In genomic region chr17:59842901-59843652, GRCh38 we compare ENCODE assay signal across 1 cellular context.
TF ChIP-seq lines count a peak whose summit lies in the region.

No MANE protein-coding gene starts in this region.

TF ChIP-seq in HepG2, 621 proteins besides CTCF, POLR2A, EP300 and RAD21 (continued from another document and continues in another):
- TF ChIP-seq USF2 (IDR thresholded peaks at IDR 0.05; ENCODE audit: low read depth, low read length) = no peak
- no peak for TF ChIP-seq USF2 (CRISPR knock-in tag; IDR thresholded peaks at IDR 0.05; ENCODE audit: borderline replicate concordance)
- TF ChIP-seq NFIC (IDR thresholded peaks at IDR 0.05; ENCODE audit: low read length) = 0 out of 2 replicates have a peak, but pooled peaks have one; percentile 31
- 0 out of 2 replicates have a peak, but pooled peaks have one; percentile 10 for TF ChIP-seq KDM6A (CRISPR knock-in tag; IDR thresholded peaks at IDR 0.05; ENCODE audit: low read depth)
- no peak for TF ChIP-seq NFRKB (IDR thresholded peaks at IDR 0.05)
- no peak for TF ChIP-seq KLF12 (CRISPR knock-in tag; IDR thresholded peaks at IDR 0.05; ENCODE audit: borderline replicate concordance)
- peak; percentile 88; the same call in 1 of the 2 replicates for TF ChIP-seq NKX3-1 (CRISPR knock-in tag; IDR thresholded peaks at IDR 0.05)
- no peak for TF ChIP-seq DR1 (CRISPR knock-in tag; IDR thresholded peaks at IDR 0.05)
- no peak; the same call in 1 of the 2 replicates for TF ChIP-seq ARID5B (CRISPR knock-in tag; IDR thresholded peaks at IDR 0.05)
- no peak for TF ChIP-seq SRSF1 (optimal IDR thresholded peaks at IDR 0.05; ENCODE audit: low read depth, low read length)
- TF ChIP-seq ZGPAT (CRISPR knock-in tag; IDR thresholded peaks at IDR 0.05) = peak; percentile 68; the same call in 1 of the 2 replicates
- TF ChIP-seq TFAP4 (IDR thresholded peaks at IDR 0.05; ENCODE audit: borderline replicate concordance, low read depth) = no peak; the same call in 1 of the 2 replicates
- no peak for TF ChIP-seq THYN1 (CRISPR knock-in tag; IDR thresholded peaks at IDR 0.05; ENCODE audit: borderline replicate concordance, low read depth)
- peak; percentile 81 for TF ChIP-seq SALL1 (CRISPR knock-in tag; IDR thresholded peaks at IDR 0.05)
- TF ChIP-seq ZNF792 (CRISPR knock-in tag; IDR thresholded peaks at IDR 0.05) = peak; percentile 89
- TF ChIP-seq ZSCAN29 (CRISPR knock-in tag; conservative IDR thresholded peaks at IDR 0.05) = no peak; the same call in 1 of the 2 replicates
- no peak; the same call in 1 of the 2 replicates for TF ChIP-seq NFATC3 (CRISPR knock-in tag; IDR thresholded peaks at IDR 0.05)
- no peak for TF ChIP-seq HNRNPK (IDR thresholded peaks at IDR 0.05; ENCODE audit: low read depth, low read length, poor library complexity, severe bottlenecking)
- TF ChIP-seq ZNF34 (CRISPR knock-in tag; IDR thresholded peaks at IDR 0.05; ENCODE audit: borderline replicate concordance) = 0 out of 2 replicates have a peak, but pooled peaks have one; percentile 26
- TF ChIP-seq FOXM1 (CRISPR knock-in tag; IDR thresholded peaks at IDR 0.05) = no peak
- no peak for TF ChIP-seq ZMAT3 (CRISPR knock-in tag; conservative IDR thresholded peaks at IDR 0.05)
- peak; percentile 47; the same call in 1 of the 2 replicates for TF ChIP-seq FOXP4 (CRISPR knock-in tag; IDR thresholded peaks at IDR 0.05)
- TF ChIP-seq TRAFD1 (CRISPR knock-in tag; IDR thresholded peaks at IDR 0.05; ENCODE audit: borderline replicate concordance) = 0 out of 2 replicates have a peak, but pooled peaks have one; percentile 51
- no peak for TF ChIP-seq GPN1 (CRISPR knock-in tag; IDR thresholded peaks at IDR 0.05; ENCODE audit: borderline replicate concordance)
- TF ChIP-seq EHMT2 (IDR thresholded peaks at IDR 0.05; ENCODE audit: borderline replicate concordance, low read depth, low read length) = peak; percentile 82; the same call in 1 of the 2 replicates
- peak; percentile 60; the same call in 1 of the 2 replicates for TF ChIP-seq SP4 (CRISPR knock-in tag; IDR thresholded peaks at IDR 0.05)
- TF ChIP-seq ZNF350 (CRISPR knock-in tag; IDR thresholded peaks at IDR 0.05; ENCODE audit: borderline replicate concordance, low read depth) = peak; percentile 40; the same call in 1 of the 2 replicates
- peak; percentile 87 for TF ChIP-seq CBX1 (IDR thresholded peaks at IDR 0.05; ENCODE audit: low read depth)
- peak; percentile 70; the same call in 1 of the 2 replicates for TF ChIP-seq SMAD3 (CRISPR knock-in tag; IDR thresholded peaks at IDR 0.05)
- TF ChIP-seq ETV6 (CRISPR knock-in tag; conservative IDR thresholded peaks at IDR 0.05) = peak; percentile 88; the same call in 1 of the 2 replicates
- TF ChIP-seq SIX1 (CRISPR knock-in tag; IDR thresholded peaks at IDR 0.05; ENCODE audit: borderline replicate concordance) = no peak
- TF ChIP-seq ETV5 (CRISPR knock-in tag; IDR thresholded peaks at IDR 0.05; ENCODE audit: borderline replicate concordance) = peak; percentile 50; the same call in 1 of the 2 replicates
- TF ChIP-seq PRMT3 (CRISPR knock-in tag; IDR thresholded peaks at IDR 0.05; ENCODE audit: borderline replicate concordance, low read depth) = peak; percentile 78
- TF ChIP-seq ZNF501 (CRISPR knock-in tag; IDR thresholded peaks at IDR 0.05) = no peak
- peak; percentile 86 for TF ChIP-seq CHD4 (IDR thresholded peaks at IDR 0.05; ENCODE audit: borderline replicate concordance, low read length)
- TF ChIP-seq ZNF143 (CRISPR knock-in tag; IDR thresholded peaks at IDR 0.05) = no peak
- TF ChIP-seq RNF2 (conservative IDR thresholded peaks at IDR 0.05; ENCODE audit: low read depth) = no peak
- peak; percentile 26; the same call in 1 of the 2 replicates for TF ChIP-seq REPIN1 (CRISPR knock-in tag; IDR thresholded peaks at IDR 0.05; ENCODE audit: borderline replicate concordance, low read depth)
- peak; percentile 79; the same call in 1 of the 2 replicates for TF ChIP-seq ZNF567 (CRISPR knock-in tag; IDR thresholded peaks at IDR 0.05; ENCODE audit: borderline replicate concordance)
- TF ChIP-seq GABPA (IDR thresholded peaks at IDR 0.05; ENCODE audit: low read depth, low read length) = no peak
- TF ChIP-seq GABPA (CRISPR knock-in tag; IDR thresholded peaks at IDR 0.05; ENCODE audit: low read depth) = peak; percentile 57
- 0 out of 2 replicates have a peak, but pooled peaks have one; percentile 39 for TF ChIP-seq KMT2A (CRISPR knock-in tag; IDR thresholded peaks at IDR 0.05)
- peak; percentile 69; the same call in 1 of the 2 replicates for TF ChIP-seq ZNF468 (CRISPR knock-in tag; IDR thresholded peaks at IDR 0.05)
- TF ChIP-seq CSRNP2 (CRISPR knock-in tag; conservative IDR thresholded peaks at IDR 0.05; ENCODE audit: low read depth) = peak; percentile 12; the same call in 1 of the 2 replicates
- TF ChIP-seq ZNF75D (CRISPR knock-in tag; IDR thresholded peaks at IDR 0.05; ENCODE audit: borderline replicate concordance) = no peak
- no peak; the same call in 1 of the 2 replicates for TF ChIP-seq ZNF841 (CRISPR knock-in tag; IDR thresholded peaks at IDR 0.05; ENCODE audit: borderline replicate concordance)
- peak; percentile 53 for TF ChIP-seq ZBTB34 (CRISPR knock-in tag; IDR thresholded peaks at IDR 0.05)
- peak; percentile 53; the same call in 1 of the 2 replicates for TF ChIP-seq KDM1A (CRISPR knock-in tag; IDR thresholded peaks at IDR 0.05)
- no peak; the same call in 1 of the 2 replicates for TF ChIP-seq ZNF891 (CRISPR knock-in tag; IDR thresholded peaks at IDR 0.05)
- peak; percentile 27; the same call in 1 of the 2 replicates for TF ChIP-seq FLYWCH1 (CRISPR knock-in tag; IDR thresholded peaks at IDR 0.05)
- TF ChIP-seq NFIB (CRISPR knock-in tag; IDR thresholded peaks at IDR 0.05; ENCODE audit: borderline replicate concordance) = no peak
- peak; percentile 64 for TF ChIP-seq IKZF4 (CRISPR knock-in tag; IDR thresholded peaks at IDR 0.05; ENCODE audit: borderline replicate concordance, low read depth, not compliant biosample characterization)
- no peak for TF ChIP-seq ZFAT (CRISPR knock-in tag; conservative IDR thresholded peaks at IDR 0.05)
- TF ChIP-seq ZNF850 (CRISPR knock-in tag; conservative IDR thresholded peaks at IDR 0.05) = no peak
- TF ChIP-seq ZNF644 (CRISPR knock-in tag; IDR thresholded peaks at IDR 0.05; ENCODE audit: low read depth) = peak; percentile 82
- peak; percentile 87; the same call in 1 of the 2 replicates for TF ChIP-seq ZNF713 (CRISPR knock-in tag; IDR thresholded peaks at IDR 0.05)
- TF ChIP-seq HOXD1 (CRISPR knock-in tag; IDR thresholded peaks at IDR 0.05) = peak; percentile 22; the same call in 1 of the 2 replicates
